In the genomic region with DNA sequence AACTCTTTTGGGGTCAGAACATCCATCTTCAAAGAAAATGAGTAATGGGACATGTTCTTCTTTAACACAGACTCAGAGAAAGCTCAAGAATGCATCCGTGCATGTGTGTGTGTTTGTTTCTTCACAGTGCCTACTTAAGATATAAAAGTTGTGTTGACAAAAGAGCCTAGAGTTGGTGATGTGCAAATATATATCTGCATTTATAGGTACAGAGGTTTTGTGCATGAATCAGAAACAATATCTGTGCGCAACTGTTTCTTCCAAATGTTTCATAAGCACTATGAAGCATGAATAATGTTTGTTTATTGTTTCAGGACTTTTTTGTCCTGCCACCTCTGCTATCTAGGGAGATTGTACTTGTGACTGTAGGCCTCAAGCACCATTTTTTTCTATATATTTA, we compare ENCODE assay signal across 7 cellular contexts.
"Had no signal": no experiment of that assay in that cellular context is flagged by ENCODE, and none has a peak within 500 bp of the region (broad histone marks: within the 10 kb centered on the region; RNA-seq: fewer than 3 reads in every experiment).

No MANE protein-coding gene starts in this region.

- H3K4me3 ChIP-seq: GM23338 had no signal

- ATAC-seq: GM23338 had no signal

- H3K27me3 Mint-ChIP-seq: IgD-negative memory B cell had no signal

- H3K4me3 Mint-ChIP-seq: GM23338, H9, IgD-negative memory B cell had no signal

- H3K4me1 Mint-ChIP-seq: IgD-negative memory B cell had no signal

- H3K9me3 Mint-ChIP-seq: GM23338, H9, IgD-negative memory B cell had no signal

- FAIRE-seq: H1, H54, HTR-8/SVneo had no signal

- H3K27ac Mint-ChIP-seq: GM23338, H9, IgD-negative memory B cell had no signal

- H3K4me2 ChIP-seq: GM23338 had no signal

- H2AFZ ChIP-seq: GM23338 had no signal

- H3K36me3 Mint-ChIP-seq: IgD-negative memory B cell had no signal

- DNase-seq: H9, HCEC 1CT had no signal
